Comparison of ENCODE assay signal across 8 cellular contexts in the genomic region with DNA sequence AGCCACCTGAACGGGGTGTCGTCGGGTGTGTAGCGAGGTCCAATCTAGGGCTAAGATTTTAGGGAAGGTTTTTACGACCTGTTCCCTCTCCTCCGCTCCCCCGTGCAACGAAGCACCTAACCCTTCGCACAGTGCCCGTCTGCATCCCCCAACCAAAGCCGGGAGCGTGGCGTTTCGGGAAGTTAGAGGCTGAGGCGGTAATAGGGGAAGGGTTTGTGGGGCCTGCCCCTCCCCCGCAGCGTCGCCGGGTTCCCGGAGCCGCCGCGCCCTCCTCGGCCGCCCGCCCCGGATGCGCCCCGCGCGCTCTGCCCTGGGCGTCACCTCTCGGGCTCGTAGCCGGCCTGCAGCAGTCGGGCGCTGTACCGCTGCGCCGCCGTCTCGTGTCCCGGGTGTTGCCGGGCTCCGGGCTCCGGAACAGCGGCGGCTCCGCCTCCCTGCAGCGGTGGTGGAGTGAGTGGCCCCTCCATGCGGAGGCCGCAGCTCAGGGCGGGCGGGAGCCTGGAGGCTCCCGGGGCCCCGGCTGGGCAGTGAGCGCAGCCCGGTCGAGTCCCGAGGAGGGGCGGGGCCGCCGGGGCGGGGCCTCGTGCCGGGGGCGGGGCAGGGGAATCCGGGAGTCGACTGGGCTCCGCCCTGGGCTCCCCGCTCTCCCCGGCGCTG. TPM values are rescaled to one million over a fixed set of nuclear protein-coding genes. Genes with fewer than 3 reads are reported as not detected.
DNase-seq lines count a peak whose midpoint lies in the region; ATAC-seq, FAIRE-seq and TF ChIP-seq lines count a peak whose summit lies in the region.

TSS of gene IMPDH1 (minus strand) at position 548 of the 657 bp plus-strand sequence. CDS start at position 467, 81 bp downstream.

- H2BK12ac ChIP-seq in neuronal stem cell (ENCODE audit: low read length), result no peak within 1 kb of the TSS

- H3K9me3 ChIP-seq in RWPE2 (ENCODE audit: severe bottlenecking) (no peaks in the 10 kb centered on the region), neuronal stem cell (replicated peaks in 1 of 2; ENCODE audit: control insufficient read depth in 2 of 2, insufficient read depth in 1 of 2, low read depth in 1 of 2, low read length in 2 of 2) (peaks cover 0 to 5% of the 10 kb centered on the region in 2 donors), subcutaneous abdominal adipose tissue (ENCODE audit: control insufficient read depth in 5 of 5, low read length in 5 of 5) (no peaks in the 10 kb centered on the region)

- FAIRE-seq in D721Med (lab: Jason Lieb, UNC) (no peak), frontal cortex (lab: Jason Lieb, UNC) (no peak)

- H3K18ac ChIP-seq in neuronal stem cell (ENCODE audit: low read length), result peak within 1 kb of the TSS; percentile 96

- WGBS in neuronal stem cell (ENCODE audit: extremely low coverage in 2 of 2, insufficient read length in 2 of 2, insufficient replicate concordance in 1 of 2), 2 donors, result no CpG with 5 or more reads among the region's 73 CpGs

- DNase-seq in D721Med (ENCODE audit: insufficient read length, low spot score) (peak; percentile 81), RWPE2 (ENCODE audit: low spot score) (peak; percentile 84), frontal cortex (ENCODE audit: low spot score in 2 of 2) (peak; percentile 91 to 97), neuronal stem cell (ENCODE audit: low spot score) (peak; percentile 86)
- DNase-seq in activated effector memory CD4-positive, alpha-beta T cell treated with anti-CD3 and anti-CD28 coated beads, Interleukin-2, amount 50 U/mL, for 16 hours, result peak; percentile 95

- H3K4ac ChIP-seq in neuronal stem cell (ENCODE audit: low read length), result no peak within 1 kb of the TSS

- peak within 1 kb of the TSS; percentile 92 for H2AFZ ChIP-seq in neuronal stem cell (ENCODE audit: low read length)

- peak within 1 kb of the TSS; percentile 60 for H3K23ac ChIP-seq in neuronal stem cell (ENCODE audit: low read depth, low read length, poor library complexity)

- H3K27me3 ChIP-seq in RWPE2 (ENCODE audit: insufficient read depth, poor library complexity, severe bottlenecking), result no peaks in the 10 kb centered on the region
- peaks cover 0 to 68% (median 13%) of the 10 kb centered on the region in 3 experiments for H3K27me3 ChIP-seq in neuronal stem cell (ENCODE audit: control insufficient read depth in 3 of 3, insufficient read depth in 3 of 3, low read depth in 1 of 3, low read length in 3 of 3)
- no peaks in the 10 kb centered on the region for H3K27me3 ChIP-seq in subcutaneous abdominal adipose tissue (ENCODE audit: control insufficient read depth in 5 of 5, insufficient read depth in 4 of 5, low read length in 5 of 5)

- no peak within 1 kb of the TSS for H2AK5ac ChIP-seq in neuronal stem cell (ENCODE audit: low read depth, low read length)

- H3K4me3 ChIP-seq in RWPE2 (ENCODE audit: severe bottlenecking) (peak within 1 kb of the TSS; percentile 49), neuronal stem cell (ENCODE audit: low read length in 2 of 2) (peak within 1 kb of the TSS; percentile 55 to 85), subcutaneous abdominal adipose tissue (ENCODE audit: low read depth in 1 of 5, low read length in 5 of 5) (peak within 1 kb of the TSS; percentile 80 to 95 (median 87))

- H3K4me1 ChIP-seq in RWPE2 (ENCODE audit: insufficient read depth, poor library complexity, severe bottlenecking) (peaks cover 2% of the 10 kb centered on the region), neuronal stem cell (ENCODE audit: control insufficient read depth in 2 of 2, insufficient read depth in 1 of 2, low read depth in 1 of 2, low read length in 2 of 2) (peaks cover 18 to 24% of the 10 kb centered on the region in 2 donors), subcutaneous abdominal adipose tissue (ENCODE audit: control insufficient read depth in 5 of 5, insufficient read depth in 5 of 5, low read length in 5 of 5) (peaks cover 6 to 54% (median 49%) of the 10 kb centered on the region in 5 donors)

- H3K9ac ChIP-seq in neuronal stem cell (ENCODE audit: low read depth, low read length, poor library complexity), result peak within 1 kb of the TSS; percentile 86
- peak within 1 kb of the TSS; percentile 66 to 93 (median 78) for H3K9ac ChIP-seq in subcutaneous abdominal adipose tissue (ENCODE audit: low read length in 5 of 5)

- H2BK15ac ChIP-seq in neuronal stem cell (ENCODE audit: low read length), result peak within 1 kb of the TSS; percentile 72

- H3K36me3 ChIP-seq in RWPE2 (ENCODE audit: low read depth), result no peaks in the 10 kb centered on the region
- no peaks in the 10 kb centered on the region for H3K36me3 ChIP-seq in neuronal stem cell (replicated peaks in 1 of 2; ENCODE audit: control insufficient read depth in 2 of 2, insufficient read depth in 2 of 2, low read length in 2 of 2)
- no peaks in the 10 kb centered on the region for H3K36me3 ChIP-seq in subcutaneous abdominal adipose tissue (ENCODE audit: control insufficient read depth in 5 of 5, insufficient read depth in 5 of 5, low read length in 5 of 5)

- no peak for TF ChIP-seq CTCF in D721Med (IDR thresholded peaks at IDR 0.05; ENCODE audit: insufficient read depth, missing control alignments)
- TF ChIP-seq CTCF in RWPE2 (IDR thresholded peaks at IDR 0.05; ENCODE audit: poor library complexity, severe bottlenecking), result no peak

- peak within 1 kb of the TSS; percentile 82 for H3K4me2 ChIP-seq in neuronal stem cell (ENCODE audit: insufficient read depth, low read length, poor library complexity, severe bottlenecking)

- peak within 1 kb of the TSS; percentile 34 for H3K27ac ChIP-seq in RWPE2 (ENCODE audit: poor library complexity, severe bottlenecking)
- H3K27ac ChIP-seq in neuronal stem cell (replicated peaks; ENCODE audit: low read length), result no peak within 1 kb of the TSS
- peak within 1 kb of the TSS; percentile 67 for H3K27ac ChIP-seq in subcutaneous abdominal adipose tissue (ENCODE audit: low read depth, low read length)

- peak within 1 kb of the TSS; percentile 57 for H3K14ac ChIP-seq in neuronal stem cell (ENCODE audit: low read length)

- ATAC-seq in GM19455 (IDR thresholded peaks at IDR 0.05; ENCODE audit: unreplicated experiment), result peak; percentile 80
- peak; percentile 77 for ATAC-seq in HG03571 (IDR thresholded peaks at IDR 0.05; ENCODE audit: unreplicated experiment)
- peak; percentile 79 for ATAC-seq in RWPE2 (ENCODE audit: low read depth)

- no peak within 1 kb of the TSS for H4K8ac ChIP-seq in neuronal stem cell (ENCODE audit: low read depth, low read length)

- H2BK120ac ChIP-seq in neuronal stem cell (ENCODE audit: low read depth, low read length), result peak within 1 kb of the TSS; percentile 2

- H2BK5ac ChIP-seq in neuronal stem cell (ENCODE audit: low read length), result no peak within 1 kb of the TSS

- peaks cover 2% of the 10 kb centered on the region for H3K79me1 ChIP-seq in neuronal stem cell (ENCODE audit: low read depth, low read length)

- H4K91ac ChIP-seq in neuronal stem cell (ENCODE audit: low read depth, low read length, poor library complexity), result no peak within 1 kb of the TSS

RNA-seq across cellular contexts. Expression of gene IMPDH1, which starts in this region (rescaled TPM):
- total RNA-seq in frontal cortex, result 26.5 TPM
- polyA plus RNA-seq in neuronal stem cell (2013, experiment 1 of 2), result 39.6 TPM
- 38.1 TPM for polyA plus RNA-seq in neuronal stem cell (2013, experiment 2 of 2)
